Comparison of ENCODE assay signal across 9 cellular contexts in the genomic region with DNA sequence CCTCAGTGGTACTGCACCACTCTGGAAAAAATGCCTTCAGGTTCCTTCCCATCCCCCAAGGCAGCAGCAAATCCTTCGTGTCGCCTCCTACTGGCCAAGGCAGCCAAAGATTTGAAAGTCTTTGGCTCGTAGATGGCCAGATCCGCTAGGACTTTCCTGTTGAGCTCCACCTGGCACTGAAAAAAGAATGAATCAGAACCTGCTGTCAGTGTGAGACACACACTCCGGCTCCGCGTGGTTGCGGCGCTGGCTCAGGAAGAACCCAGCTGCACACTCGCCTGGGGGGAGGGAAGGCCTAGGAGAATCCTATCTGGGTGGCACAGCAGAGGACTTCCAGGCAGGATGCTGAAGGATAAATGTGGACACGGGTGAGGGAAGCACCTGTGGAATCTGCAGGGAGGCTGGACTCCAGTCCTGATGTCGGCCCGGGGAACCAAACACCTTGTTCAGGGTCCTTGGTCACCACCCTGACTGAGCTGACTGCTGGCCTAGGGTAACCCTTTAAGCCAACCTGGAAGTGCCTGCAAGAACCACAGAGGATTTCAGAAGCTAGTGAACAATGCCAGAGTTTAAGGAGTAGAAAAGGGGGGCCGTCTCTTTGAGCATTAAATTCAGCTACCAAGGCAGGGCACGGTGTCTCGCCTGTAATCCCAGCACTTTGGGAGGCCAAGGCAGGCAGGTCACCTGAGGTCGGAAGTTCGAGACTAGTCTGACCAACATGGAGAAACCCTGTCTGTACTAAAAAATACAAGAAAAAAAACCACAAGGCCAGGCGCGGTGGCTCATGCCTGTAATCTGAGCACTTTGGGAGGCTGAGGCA. TPM values are rescaled to one million over a fixed set of nuclear protein-coding genes. Genes with fewer than 3 reads are reported as not detected.
DNase-seq lines count a peak whose midpoint lies in the region; ATAC-seq, FAIRE-seq and TF ChIP-seq lines count a peak whose summit lies in the region.
"Had no signal": no experiment of that assay in that cellular context is flagged by ENCODE, and none has a peak within 500 bp of the region (broad histone marks: within the 10 kb centered on the region; RNA-seq: fewer than 3 reads in every experiment).

No MANE protein-coding gene starts in this region.

- H3K9me3 ChIP-seq in H1 (ENCODE audit: insufficient read depth in 2 of 2, low read depth in 1 of 2, low read length in 1 of 2) (no peaks in the 10 kb centered on the region), parathyroid adenoma (ENCODE audit: control insufficient read depth, low read length) (no peaks in the 10 kb centered on the region)

- H3K4me3 ChIP-seq in H1 (ENCODE audit: extremely low read depth in 1 of 4, insufficient read depth in 2 of 4, low read depth in 3 of 4, low read length in 4 of 4) (no peak overlapping the region), parathyroid adenoma (ENCODE audit: low read depth, low read length) (no peak overlapping the region)

- ATAC-seq in HG03025 (IDR thresholded peaks at IDR 0.05; ENCODE audit: low FRiP score, unreplicated experiment), result no peak

- H3K9ac ChIP-seq in H1 (replicated peaks in 1 of 4; ENCODE audit: extremely low read depth in 1 of 4, low read depth in 3 of 4, low read length in 3 of 4), result no peak overlapping the region
- no peak overlapping the region for H3K9ac ChIP-seq in parathyroid adenoma

- H3K4me1 ChIP-seq in H1 (replicated peaks in 1 of 4; ENCODE audit: control insufficient read depth in 3 of 4, insufficient read depth in 4 of 4, low read length in 3 of 4) (peaks cover 0 to 23% (median 14%) of the 10 kb centered on the region in 4 experiments; a peak in 6 of 7 replicates), parathyroid adenoma (peaks cover 3% of the 10 kb centered on the region)

- H2BK120ac ChIP-seq in H1 (replicated peaks; ENCODE audit: low read depth, low read length), result no peak overlapping the region

- TF ChIP-seq RAD21 in H1 (IDR thresholded peaks at IDR 0.05 in 1 of 2, conservative IDR thresholded peaks at IDR 0.05 in 1 of 2; ENCODE audit: low read depth in 2 of 2, low read length in 2 of 2), result peak; percentile 45 to 57

- no peak overlapping the region for H2BK12ac ChIP-seq in H1 (ENCODE audit: low read depth, low read length)

- TF ChIP-seq CTCF in H1 (IDR thresholded peaks at IDR 0.05; ENCODE audit: control extremely low read depth in 1 of 3, insufficient read depth in 1 of 3, low read depth in 1 of 3, low read length in 3 of 3), result peak in 2 of 3 experiments; percentile 74 to 90; a peak in 3 of 4 replicates
- TF ChIP-seq CTCF in parathyroid adenoma (IDR thresholded peaks at IDR 0.05), result peak; percentile 29

- no peak overlapping the region for H3K23ac ChIP-seq in H1 (ENCODE audit: insufficient read length)

- H4K8ac ChIP-seq in H1 (ENCODE audit: extremely low read depth, insufficient read depth, low read length), result peak overlapping the region; percentile 68; the same call in 1 of the 2 replicates

- H3K36me3 ChIP-seq in H1 (ENCODE audit: control insufficient read depth in 2 of 4, insufficient read depth in 4 of 4, low read length in 3 of 4) (peaks cover 25 to 60% (median 39%) of the 10 kb centered on the region in 4 experiments), parathyroid adenoma (ENCODE audit: control insufficient read depth, insufficient read depth, low read length) (no peaks in the 10 kb centered on the region)

- H2BK5ac ChIP-seq in H1 (ENCODE audit: low read depth, low read length), result no peak overlapping the region

- H3K36me3 Mint-ChIP-seq in IgD-negative memory B cell, result peaks cover 8% of the 10 kb centered on the region
- peaks cover 74% of the 10 kb centered on the region for H3K36me3 Mint-ChIP-seq in T-helper 2 cell treated with Interferon-gamma antibody and Interleukin-4, amounts not matched to agents 5 μg/mL and 100 μg/mL, for 36 hours (ENCODE audit: low read depth)

- 88% methylated on average over 20 of the region's 20 CpGs; no CpG with 5 or more reads in 1 of the 2 experiments for WGBS in H1 (ENCODE audit: extremely low coverage in 1 of 2, insufficient coverage in 1 of 2, insufficient read length in 1 of 2, insufficient replicate concordance in 2 of 2, low coverage in 1 of 2, low lambda C conversion rate in 2 of 2, missing lambda C conversion rate in 1 of 2), 2 experiments

- no peak overlapping the region for H4K91ac ChIP-seq in H1 (replicated peaks; ENCODE audit: insufficient read length, low read length)

- TF ChIP-seq EP300 in H1 (IDR thresholded peaks at IDR 0.05; ENCODE audit: borderline replicate concordance in 1 of 2, low read depth in 2 of 2, low read length in 2 of 2), result no peak

- peak overlapping the region; percentile 46 to 99 (median 69) for H3K4me3 Mint-ChIP-seq in IgD-negative memory B cell
- peak overlapping the region; percentile 91 for H3K4me3 Mint-ChIP-seq in T-helper 2 cell treated with Interferon-gamma antibody and Interleukin-4, amounts not matched to agents 5 μg/mL and 100 μg/mL, for 36 hours

- FAIRE-seq in H1 (lab: Jason Lieb, UNC), result no peak
- FAIRE-seq: endometrium had no signal

- no peaks in the 10 kb centered on the region for H3K27me3 Mint-ChIP-seq in IgD-negative memory B cell
- H3K27me3 Mint-ChIP-seq in T-helper 2 cell treated with Interferon-gamma antibody and Interleukin-4, amounts not matched to agents 5 μg/mL and 100 μg/mL, for 36 hours (ENCODE audit: low read depth), result no peaks in the 10 kb centered on the region

- H3K18ac ChIP-seq in H1 (ENCODE audit: extremely low read depth, low read length), result no peak overlapping the region

- peak overlapping the region in 1 of 3 donors; percentile 99 for H3K27ac Mint-ChIP-seq in IgD-negative memory B cell
- H3K27ac Mint-ChIP-seq in T-helper 2 cell treated with Interferon-gamma antibody and Interleukin-4, amounts not matched to agents 5 μg/mL and 100 μg/mL, for 36 hours, result peak overlapping the region; percentile 49

- no peak overlapping the region for H3K4ac ChIP-seq in H1 (replicated peaks; ENCODE audit: insufficient read length, low read depth, low read length)

- no peak overlapping the region for H2BK20ac ChIP-seq in H1 (ENCODE audit: low read length)

- DNase-seq in NCI-H524 (lab: John Stamatoyannopoulos, UW) (peak; percentile 17 to 42), NCI-H524 treated with DMSO at 0.1 percent for 48 hours (lab: John Stamatoyannopoulos, UW) (no peak), H1 (ENCODE audit: low read depth in 1 of 2, low spot score in 2 of 2) (peak in 1 of 2 experiments; percentile 77), inferior parietal cortex (ENCODE audit: extremely low spot score) (no peak)
- peak; percentile 26 for DNase-seq in T-helper 2 cell treated with Interferon-gamma antibody and Interleukin-4, amounts not matched to agents 5 μg/mL and 100 μg/mL, for 36 hours (ENCODE audit: low spot score)

- H2AFZ ChIP-seq in H1 (ENCODE audit: low read length) (no peak overlapping the region), parathyroid adenoma (no peak overlapping the region)

- no peak overlapping the region for H3K56ac ChIP-seq in H1 (replicated peaks; ENCODE audit: insufficient read length, low read depth, low read length)

- peaks cover 22% of the 10 kb centered on the region for H3K79me1 ChIP-seq in H1 (ENCODE audit: low read depth, low read length)

- peak in 1 of 2 experiments; percentile 3; a peak in 1 of 3 replicates for TF ChIP-seq POLR2A in H1 (IDR thresholded peaks at IDR 0.05; ENCODE audit: control extremely low read depth in 1 of 2, low read depth in 2 of 2, low read length in 2 of 2)

- H3K79me2 ChIP-seq in H1 (ENCODE audit: control insufficient read depth in 1 of 2, insufficient read depth in 2 of 2, low read length in 2 of 2) (peaks cover 9 to 54% of the 10 kb centered on the region in 2 experiments; a peak in 3 of 4 replicates), parathyroid adenoma (peaks cover 10% of the 10 kb centered on the region)

- peaks cover 22% of the 10 kb centered on the region for H3K23me2 ChIP-seq in H1 (ENCODE audit: low read depth, low read length)

- POLR2A ChIA-PET in H1 (lab: Charles Lee; ENCODE audit: partially characterized antibody), result interaction anchor here (0.6 to 27.7 kb wide), 22 partner anchors 9 to 164 kb away, joined by 3 to 719 read pairs (median 4); partner anchors contain the start of genes ANKRD65, AURKAIP1, CCNL2 and VWA1

- CTCF ChIA-PET in H1 (lab: Charles Lee; ENCODE audit: partially characterized antibody), result interaction anchor here (0.8 to 3.6 kb wide), 27 partner anchors 8 to 371 kb away, joined by 3 to 32 read pairs (median 5); partner anchors contain the start of genes ATAD3C, AURKAIP1 and VWA1

- no peak overlapping the region for H3K14ac ChIP-seq in H1 (ENCODE audit: insufficient read length)

- H3K4me1 Mint-ChIP-seq in IgD-negative memory B cell, result peaks cover 15 to 28% (median 24%) of the 10 kb centered on the region in 3 donors
- H3K4me1 Mint-ChIP-seq in T-helper 2 cell treated with Interferon-gamma antibody and Interleukin-4, amounts not matched to agents 5 μg/mL and 100 μg/mL, for 36 hours (ENCODE audit: low read depth), result peaks cover 30% of the 10 kb centered on the region

- no peak overlapping the region for H2AK5ac ChIP-seq in H1 (ENCODE audit: low read depth, low read length)

- no peak overlapping the region for H2BK15ac ChIP-seq in H1 (ENCODE audit: low read length)

- H3K27ac ChIP-seq in H1 (ENCODE audit: low read depth, low read length) (peak overlapping the region; percentile 6; the same call in 1 of the 2 replicates), parathyroid adenoma (no peak overlapping the region)

- H4K5ac ChIP-seq in H1 (ENCODE audit: insufficient read length, low read depth, low read length), result no peak overlapping the region

- H3K27me3 ChIP-seq in H1 (replicated peaks in 1 of 4; ENCODE audit: control insufficient read depth in 3 of 4, extremely low read depth in 1 of 4, insufficient read depth in 3 of 4, low read length in 3 of 4), result no peaks in the 10 kb centered on the region
- H3K27me3 ChIP-seq in parathyroid adenoma (ENCODE audit: control insufficient read depth, insufficient read depth, low read length), result no peaks in the 10 kb centered on the region

- H3K9me3 Mint-ChIP-seq in IgD-negative memory B cell, result no peaks in the 10 kb centered on the region
- no peaks in the 10 kb centered on the region for H3K9me3 Mint-ChIP-seq in T-helper 2 cell treated with Interferon-gamma antibody and Interleukin-4, amounts not matched to agents 5 μg/mL and 100 μg/mL, for 36 hours

- H3K4me2 ChIP-seq in H1 (ENCODE audit: insufficient read depth in 1 of 2, low read depth in 2 of 2, low read length in 2 of 2) (no peak overlapping the region), parathyroid adenoma (ENCODE audit: low read length) (no peak overlapping the region)

- H4K20me1 ChIP-seq in H1 (replicated peaks in 1 of 2; ENCODE audit: control insufficient read depth in 1 of 2, insufficient read depth in 2 of 2, low read length in 2 of 2), result peaks cover 11 to 26% of the 10 kb centered on the region in 2 experiments

RNA-seq across cellular contexts. Expression of gene CCNL2, which starts 3.2 kb away (rescaled TPM):
- polyA plus RNA-seq in IgD-negative memory B cell (39.8 TPM), H1 (2011; rRNA removed) (79.8 and 121 TPM in 2 replicates)
- 120 TPM in 2 replicates for total RNA-seq in H1 (2021; fragmentation: NEBNext Ultra II Directional; extraction: Animal tissue kit (Norgen Biotek cat#: 25700))
- polyA plus RNA-seq in H1 (2011; cell fraction: cytosol; rRNA removed), result 153 TPM
- polyA plus RNA-seq in H1 (2011; cell fraction: nucleus; rRNA removed), result 606 TPM
- 111 to 127 TPM (median 117 TPM) in 4 replicates for polyA plus RNA-seq in H1 (2012, experiment 1 of 2)
- polyA plus RNA-seq in H1 (2012, experiment 2 of 2), result 46.7 TPM
- 109 TPM for polyA plus RNA-seq in H1 (2013, experiment 1 of 2)
- 91.9 TPM for polyA plus RNA-seq in H1 (2013, experiment 2 of 2)
- 66.3 and 81.1 TPM in 2 replicates for polyA minus RNA-seq in H1 (2011; rRNA and poly(A)+ RNA removed)
- polyA minus RNA-seq in H1 (2011; cell fraction: cytosol; rRNA and poly(A)+ RNA removed), result 48.5 TPM
- polyA minus RNA-seq in H1 (2011; cell fraction: nucleus; rRNA and poly(A)+ RNA removed), result 142 TPM

RNA-seq across cellular contexts. Expression of gene MRPL20, which starts 4.8 kb away (rescaled TPM):
- polyA plus RNA-seq in IgD-negative memory B cell (144 TPM), H1 (2011; rRNA removed) (138 and 151 TPM in 2 replicates)
- 126 and 130 TPM in 2 replicates for total RNA-seq in H1 (2021; fragmentation: NEBNext Ultra II Directional; extraction: Animal tissue kit (Norgen Biotek cat#: 25700))
- polyA plus RNA-seq in H1 (2011; cell fraction: cytosol; rRNA removed), result 155 TPM
- 119 TPM for polyA plus RNA-seq in H1 (2011; cell fraction: nucleus; rRNA removed)
- polyA plus RNA-seq in H1 (2012, experiment 1 of 2), result 199 to 245 TPM (median 224 TPM) in 4 replicates
- polyA plus RNA-seq in H1 (2012, experiment 2 of 2), result 282 TPM
- 197 TPM for polyA plus RNA-seq in H1 (2013, experiment 1 of 2)
- 188 TPM for polyA plus RNA-seq in H1 (2013, experiment 2 of 2)
- 67.9 and 70.9 TPM in 2 replicates for polyA minus RNA-seq in H1 (2011; rRNA and poly(A)+ RNA removed)
- polyA minus RNA-seq in H1 (2011; cell fraction: cytosol; rRNA and poly(A)+ RNA removed), result 82.3 TPM
- polyA minus RNA-seq in H1 (2011; cell fraction: nucleus; rRNA and poly(A)+ RNA removed), result 51.4 TPM

RNA-seq across cellular contexts. Expression of gene ANKRD65, which starts 18.8 kb away (rescaled TPM):
- polyA plus RNA-seq in IgD-negative memory B cell (not detected), H1 (2011; rRNA removed) (1.7 and 2.0 TPM in 2 replicates)
- total RNA-seq in H1 (2021; fragmentation: NEBNext Ultra II Directional; extraction: Animal tissue kit (Norgen Biotek cat#: 25700)), result 1.8 and 2.2 TPM in 2 replicates
- 3.2 TPM for polyA plus RNA-seq in H1 (2011; cell fraction: cytosol; rRNA removed)
- 6.6 TPM for polyA plus RNA-seq in H1 (2011; cell fraction: nucleus; rRNA removed)
- polyA plus RNA-seq in H1 (2012, experiment 1 of 2), result 2.6 to 3.5 TPM (median 3.3 TPM) in 4 replicates
- 3.2 TPM for polyA plus RNA-seq in H1 (2012, experiment 2 of 2)
- polyA plus RNA-seq in H1 (2013, experiment 1 of 2), result 1.2 TPM
- 1.3 TPM for polyA plus RNA-seq in H1 (2013, experiment 2 of 2)
- polyA minus RNA-seq in H1 (2011; rRNA and poly(A)+ RNA removed), result 0.73 and 0.80 TPM in 2 replicates
- polyA minus RNA-seq in H1 (2011; cell fraction: cytosol; rRNA and poly(A)+ RNA removed), result 1.7 TPM
- 2.2 TPM for polyA minus RNA-seq in H1 (2011; cell fraction: nucleus; rRNA and poly(A)+ RNA removed)

RNA-seq across cellular contexts. Expression of gene AURKAIP1, which starts 27.3 kb away (rescaled TPM):
- polyA plus RNA-seq in IgD-negative memory B cell (177 TPM), H1 (2011; rRNA removed) (87.8 and 138 TPM in 2 replicates)
- total RNA-seq in H1 (2021; fragmentation: NEBNext Ultra II Directional; extraction: Animal tissue kit (Norgen Biotek cat#: 25700)), result 194 TPM in 2 replicates
- 133 TPM for polyA plus RNA-seq in H1 (2011; cell fraction: cytosol; rRNA removed)
- 105 TPM for polyA plus RNA-seq in H1 (2011; cell fraction: nucleus; rRNA removed)
- 115 to 177 TPM (median 165 TPM) in 4 replicates for polyA plus RNA-seq in H1 (2012, experiment 1 of 2)
- 126 TPM for polyA plus RNA-seq in H1 (2012, experiment 2 of 2)
- polyA plus RNA-seq in H1 (2013, experiment 1 of 2), result 120 TPM
- polyA plus RNA-seq in H1 (2013, experiment 2 of 2), result 113 TPM
- 12.5 and 13.3 TPM in 2 replicates for polyA minus RNA-seq in H1 (2011; rRNA and poly(A)+ RNA removed)
- 44.8 TPM for polyA minus RNA-seq in H1 (2011; cell fraction: cytosol; rRNA and poly(A)+ RNA removed)
- 30.7 TPM for polyA minus RNA-seq in H1 (2011; cell fraction: nucleus; rRNA and poly(A)+ RNA removed)

RNA-seq across cellular contexts. Expression of gene VWA1, which starts 33.2 kb away (rescaled TPM):
- polyA plus RNA-seq in IgD-negative memory B cell (not detected), H1 (2011; rRNA removed) (16.0 and 19.5 TPM in 2 replicates)
- 36.6 and 42.0 TPM in 2 replicates for total RNA-seq in H1 (2021; fragmentation: NEBNext Ultra II Directional; extraction: Animal tissue kit (Norgen Biotek cat#: 25700))
- 15.8 TPM for polyA plus RNA-seq in H1 (2011; cell fraction: cytosol; rRNA removed)
- polyA plus RNA-seq in H1 (2011; cell fraction: nucleus; rRNA removed), result 26.0 TPM
- 15.3 to 20.4 TPM (median 19.1 TPM) in 4 replicates for polyA plus RNA-seq in H1 (2012, experiment 1 of 2)
- 11.3 TPM for polyA plus RNA-seq in H1 (2012, experiment 2 of 2)
- 32.5 TPM for polyA plus RNA-seq in H1 (2013, experiment 1 of 2)
- polyA plus RNA-seq in H1 (2013, experiment 2 of 2), result 30.8 TPM
- 3.7 and 6.6 TPM in 2 replicates for polyA minus RNA-seq in H1 (2011; rRNA and poly(A)+ RNA removed)
- polyA minus RNA-seq in H1 (2011; cell fraction: cytosol; rRNA and poly(A)+ RNA removed), result 13.1 TPM
- 13.6 TPM for polyA minus RNA-seq in H1 (2011; cell fraction: nucleus; rRNA and poly(A)+ RNA removed)

Comparison
In these comparisons a context has a peak if more than half of its experiments do, and no peak if none do; other contexts are left out.
1. DNase-seq: peak in NCI-H524 (2 of 2) and T-helper 2 cell treated with Interferon-gamma antibody and Interleukin-4, amounts not matched to agents 5 μg/mL and 100 μg/mL, for 36 hours (single experiment); none in NCI-H524 treated with DMSO at 0.1 percent for 48 hours (single experiment) and inferior parietal cortex (single experiment).